10 cellular contexts compared by ENCODE assay signal in the genomic region with DNA sequence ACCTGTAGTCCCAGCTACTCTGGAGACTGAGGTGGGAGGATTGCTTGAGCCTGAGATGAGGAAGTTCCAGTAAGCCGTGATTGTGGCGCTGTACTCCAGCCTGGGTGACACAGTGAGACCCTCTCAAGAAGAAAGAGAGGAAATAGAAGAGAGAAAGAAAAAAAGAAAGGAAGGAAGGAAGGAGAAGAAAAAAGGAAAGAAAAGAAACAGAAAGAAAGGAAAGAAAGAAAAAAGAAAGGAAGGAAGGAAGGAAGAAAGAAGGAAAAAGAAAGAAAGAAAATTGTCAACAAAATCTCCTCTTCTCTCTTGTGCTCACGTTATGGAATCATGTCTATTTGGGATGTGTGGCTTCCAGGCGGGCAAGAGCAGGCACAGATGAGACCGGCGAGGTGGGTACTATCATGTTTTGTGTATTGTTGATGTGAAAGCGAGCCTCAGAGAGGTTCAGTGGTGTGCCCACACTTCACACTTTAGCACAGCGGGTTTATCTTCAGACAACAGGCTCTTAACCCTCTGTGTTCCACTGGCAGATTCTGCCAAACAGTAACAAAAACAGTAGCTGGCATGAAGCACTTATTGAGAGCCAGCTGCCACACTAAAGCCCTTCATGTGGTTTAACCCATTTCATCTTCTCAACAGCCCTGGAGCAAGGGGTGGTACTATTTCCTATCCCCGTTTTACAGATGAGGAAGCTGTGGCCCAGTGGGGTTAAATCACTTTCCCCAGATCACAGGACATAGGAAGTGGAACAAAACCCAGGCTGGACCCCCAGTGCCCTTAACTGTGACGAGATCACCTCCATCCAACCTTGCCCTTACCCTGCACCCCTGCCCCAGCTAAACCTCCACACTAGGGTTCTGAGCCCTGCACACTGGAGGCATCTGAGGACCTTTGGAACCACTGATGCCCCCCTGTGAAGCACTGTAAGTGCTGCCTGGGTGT.
DNase-seq lines count a peak whose midpoint lies in the region; ATAC-seq and TF ChIP-seq lines count a peak whose summit lies in the region.
"Had no signal": no experiment of that assay in that cellular context is flagged by ENCODE, and none has a peak within 500 bp of the region (broad histone marks: within the 10 kb centered on the region; RNA-seq: fewer than 3 reads in every experiment).

No MANE protein-coding gene starts in this region.

- H3K9me3 Mint-ChIP-seq in activated naive CD4-positive, alpha-beta T cell treated with anti-CD3 and anti-CD28 coated beads, Interleukin-2, amount 50 U/mL, for 24 hours = no peaks in the 10 kb centered on the region
- H3K9me3 Mint-ChIP-seq in activated naive CD8-positive, alpha-beta T cell treated with anti-CD3 and anti-CD28 coated beads, Interleukin-2, amount 10 ng/mL, durations not matched to agents 7 days and 5 days = no peaks in the 10 kb centered on the region

- no peaks in the 10 kb centered on the region for H3K36me3 Mint-ChIP-seq in activated naive CD4-positive, alpha-beta T cell treated with anti-CD3 and anti-CD28 coated beads, Interleukin-2, amount 50 U/mL, for 24 hours
- H3K36me3 Mint-ChIP-seq in activated naive CD8-positive, alpha-beta T cell treated with anti-CD3 and anti-CD28 coated beads, Interleukin-2, amount 10 ng/mL, durations not matched to agents 7 days and 5 days = no peaks in the 10 kb centered on the region

- POLR2A ChIA-PET in activated naive CD8-positive, alpha-beta T cell treated with anti-CD3 and anti-CD28 coated beads, Interleukin-2, amount 10 ng/mL, durations not matched to agents 7 days and 5 days (lab: Charles Lee) = no interaction called here

- no peaks in the 10 kb centered on the region for H3K36me3 ChIP-seq in upper lobe of right lung

- H3K27ac ChIP-seq in upper lobe of right lung = no peak overlapping the region

- no peak overlapping the region for H3K4me3 ChIP-seq in upper lobe of right lung

- intact Hi-C loops in upper lobe of right lung (cut with DNase I) = no loop called here
- intact Hi-C loops in head of caudate nucleus (cut with DNase I) = no loop called here

- H3K9me3 ChIP-seq in upper lobe of right lung = no peaks in the 10 kb centered on the region

- no peaks in the 10 kb centered on the region for H3K27me3 ChIP-seq in upper lobe of right lung

- ATAC-seq in activated naive CD8-positive, alpha-beta T cell treated with anti-CD3 and anti-CD28 coated beads, Interleukin-2, amount 10 ng/mL, durations not matched to agents 7 days and 5 days (ENCODE audit: low read depth) = peak; percentile 62
- ATAC-seq in upper lobe of right lung (peak; percentile 59), GM21528 (IDR thresholded peaks at IDR 0.05; ENCODE audit: low FRiP score, unreplicated experiment) (no peak)

- H3K4me1 ChIP-seq in upper lobe of right lung = no peaks in the 10 kb centered on the region

- H3K4me3 Mint-ChIP-seq in activated naive CD4-positive, alpha-beta T cell treated with anti-CD3 and anti-CD28 coated beads, Interleukin-2, amount 50 U/mL, for 24 hours = peak overlapping the region; percentile 85
- H3K4me3 Mint-ChIP-seq in activated naive CD8-positive, alpha-beta T cell treated with anti-CD3 and anti-CD28 coated beads, Interleukin-2, amount 10 ng/mL, durations not matched to agents 7 days and 5 days = peak overlapping the region; percentile 67

- no peak for DNase-seq in activated naive CD4-positive, alpha-beta T cell treated with anti-CD3 and anti-CD28 coated beads, Interleukin-2, amount 50 U/mL, for 16 hours
- DNase-seq in NCI-H345 (lab: John Stamatoyannopoulos, UW) = peak; percentile 80
- DNase-seq in activated naive CD8-positive, alpha-beta T cell treated with anti-CD3 and anti-CD28 coated beads, Interleukin-2, amount 10 ng/mL, durations not matched to agents 7 days and 5 days = no peak
- peak; percentile 22 for DNase-seq in upper lobe of right lung
- no peak for DNase-seq in cerebellum (ENCODE audit: low spot score)
- DNase-seq in head of caudate nucleus = no peak
- DNase-seq: hypothalamus, NCI-H1930 had no signal

- H3K4me1 Mint-ChIP-seq in activated naive CD4-positive, alpha-beta T cell treated with anti-CD3 and anti-CD28 coated beads, Interleukin-2, amount 50 U/mL, for 24 hours = peaks cover 28% of the 10 kb centered on the region
- peaks cover 25% of the 10 kb centered on the region for H3K4me1 Mint-ChIP-seq in activated naive CD8-positive, alpha-beta T cell treated with anti-CD3 and anti-CD28 coated beads, Interleukin-2, amount 10 ng/mL, durations not matched to agents 7 days and 5 days

- TF ChIP-seq CTCF in upper lobe of right lung (IDR thresholded peaks at IDR 0.05) = no peak

- no peaks in the 10 kb centered on the region for H3K27me3 Mint-ChIP-seq in activated naive CD4-positive, alpha-beta T cell treated with anti-CD3 and anti-CD28 coated beads, Interleukin-2, amount 50 U/mL, for 24 hours
- H3K27me3 Mint-ChIP-seq in activated naive CD8-positive, alpha-beta T cell treated with anti-CD3 and anti-CD28 coated beads, Interleukin-2, amount 10 ng/mL, durations not matched to agents 7 days and 5 days = peaks cover 65% of the 10 kb centered on the region

- no peak overlapping the region for H3K27ac Mint-ChIP-seq in activated naive CD4-positive, alpha-beta T cell treated with anti-CD3 and anti-CD28 coated beads, Interleukin-2, amount 50 U/mL, for 24 hours
- no peak overlapping the region for H3K27ac Mint-ChIP-seq in activated naive CD8-positive, alpha-beta T cell treated with anti-CD3 and anti-CD28 coated beads, Interleukin-2, amount 10 ng/mL, durations not matched to agents 7 days and 5 days

Comparison
In these comparisons a context has a peak if more than half of its experiments do, and no peak if none do; other contexts are left out.
1. DNase-seq: peak in NCI-H345 (single experiment) and upper lobe of right lung (single experiment); none in activated naive CD4-positive, alpha-beta T cell treated with anti-CD3 and anti-CD28 coated beads, Interleukin-2, amount 50 U/mL, for 16 hours (single experiment), activated naive CD8-positive, alpha-beta T cell treated with anti-CD3 and anti-CD28 coated beads, Interleukin-2, amount 10 ng/mL, durations not matched to agents 7 days and 5 days (single experiment), cerebellum (single experiment) and head of caudate nucleus (0 of 42).